7 cellular contexts compared by ENCODE assay signal in genomic region chr2:73069041-73069854, GRCh38. TPM values are rescaled to one million over a fixed set of nuclear protein-coding genes. Genes with fewer than 3 reads are reported as not detected.
DNase-seq lines count a peak whose midpoint lies in the region; ATAC-seq and TF ChIP-seq lines count a peak whose summit lies in the region.

No MANE protein-coding gene starts in this region.

- in situ Hi-C loops in Panc1 (cut with HindIII; ENCODE audit: low pct_unique_long_range_greater_than_20kb, low sequenced_read_pairs): no loop called here

- peak overlapping the region; percentile 96 for H3K4me3 Mint-ChIP-seq in endothelial cell (ENCODE audit: unreplicated experiment)

- no peak for TF ChIP-seq CTCF in Panc1 (IDR thresholded peaks at IDR 0.05)
- no peak for TF ChIP-seq CTCF in endothelial cell (IDR thresholded peaks at IDR 0.05; ENCODE audit: unreplicated experiment)

- intact Hi-C loops in Panc1 (cut with micrococcal nuclease; ENCODE audit: unreplicated experiment) (no loop called here), sciatic nerve (cut with DNase I) (no loop called here)

- H3K9me3 Mint-ChIP-seq in endothelial cell (ENCODE audit: unreplicated experiment): no peaks in the 10 kb centered on the region

- H3K4me3 ChIP-seq in GM08714 (ENCODE audit: low read length): peak overlapping the region; percentile 76; the same call in 1 of the 2 replicates
- peak overlapping the region; percentile 76 to 90 for H3K4me3 ChIP-seq in Panc1 (ENCODE audit: low read depth in 2 of 2, low read length in 2 of 2)

- no peaks in the 10 kb centered on the region for H3K27me3 ChIP-seq in Panc1 (ENCODE audit: control insufficient read depth, insufficient read depth, low read length)

- DNase-seq in Panc1 (ENCODE audit: low read depth, low spot score) (no peak), endothelial cell (ENCODE audit: low spot score) (no peak), sciatic nerve (ENCODE audit: low spot score) (peak; percentile 45), mesenteric fat pad (ENCODE audit: low spot score) (no peak), epidermal melanocyte (ENCODE audit: insufficient read length, low spot score) (no peak)
- DNase-seq in stimulated activated naive CD4-positive, alpha-beta T cell treated with Interleukin-2 at 50 U/mL for 16 hours (lab: John Stamatoyannopoulos, UW): no peak

- POLR2A ChIA-PET in Panc1 (lab: Charles Lee): no interaction called here

- peak overlapping the region; percentile 72 for H3K27ac Mint-ChIP-seq in endothelial cell (ENCODE audit: unreplicated experiment)

- H3K27me3 Mint-ChIP-seq in endothelial cell (ENCODE audit: unreplicated experiment): peaks cover 22% of the 10 kb centered on the region

- H3K4me1 ChIP-seq in Panc1 (ENCODE audit: control insufficient read depth, insufficient read depth, low read length): peaks cover 39% of the 10 kb centered on the region

- H3K27ac ChIP-seq in Panc1 (ENCODE audit: low read length): peak overlapping the region; percentile 89

- no peaks in the 10 kb centered on the region for H3K9me3 ChIP-seq in Panc1 (ENCODE audit: control insufficient read depth, insufficient read depth, low read depth, low read length)

- BruUV-seq in Panc1 (replicated peaks; lab: Mats Ljungman, UMichigan): no TSS peak

- H3K4me1 Mint-ChIP-seq in endothelial cell (ENCODE audit: unreplicated experiment): peaks cover 45% of the 10 kb centered on the region

- CTCF ChIA-PET in Panc1 (lab: Charles Lee): interaction anchor here (0.8 kb wide), 1 partner anchor 29 kb away, joined by 5 read pairs; no protein-coding TSS in a partner anchor

- H3K36me3 ChIP-seq in Panc1 (ENCODE audit: control insufficient read depth, insufficient read depth, low read length): no peaks in the 10 kb centered on the region; the same call in 1 of the 2 replicates

- ATAC-seq in Panc1 (no peak), sciatic nerve (no peak)

- peaks cover 14% of the 10 kb centered on the region for H3K36me3 Mint-ChIP-seq in endothelial cell (ENCODE audit: low read depth, unreplicated experiment)

RNA-seq across cellular contexts. Expression of gene SFXN5, which starts 2.3 kb away (rescaled TPM):
- total RNA-seq in Panc1 (2021; ENCODE audit: unreplicated experiment) (27.8 TPM), endothelial cell (ENCODE audit: unreplicated experiment) (29.8 TPM), sciatic nerve (19.5 TPM), mesenteric fat pad (11.7 TPM)
- polyA plus RNA-seq in Panc1 (2012; ENCODE audit: insufficient read length): 19.7 TPM

RNA-seq across cellular contexts. Expression of gene RAB11FIP5, which starts 43.5 kb away (rescaled TPM):
- 27.3 TPM for total RNA-seq in Panc1 (2021; ENCODE audit: unreplicated experiment)
- polyA plus RNA-seq in Panc1 (2012; ENCODE audit: insufficient read length): 20.4 TPM
- total RNA-seq in endothelial cell (ENCODE audit: unreplicated experiment): 27.8 TPM
- total RNA-seq in sciatic nerve: 40.3 TPM
- 28.1 TPM for total RNA-seq in mesenteric fat pad
